Comparison of ENCODE assay signal across 8 cellular contexts in genomic region chr5:134070979-134071849, GRCh38.
DNase-seq lines count a peak whose midpoint lies in the region; ATAC-seq lines count a peak whose summit lies in the region.

No MANE protein-coding gene starts in this region.

- no CpG with 5 or more reads among the region's 42 CpGs for WGBS in iPS DF 6.9 (ENCODE audit: insufficient coverage, insufficient read length)

- no peaks in the 10 kb centered on the region; the same call in 1 of the 2 replicates for H3K27me3 ChIP-seq in iPS DF 6.9 (ENCODE audit: control insufficient read depth, insufficient read depth, low read length)

- peak overlapping the region; percentile 43; the same call in 1 of the 2 replicates for H3K4me3 ChIP-seq in iPS DF 6.9 (ENCODE audit: low read length)

- DNase-seq in 8988T: peak; percentile 50
- DNase-seq in activated effector memory CD4-positive, alpha-beta T cell treated with anti-CD3 and anti-CD28 coated beads, Interleukin-2, amount 50 U/mL, for 16 hours: peak; percentile 73
- no peak for DNase-seq in iPS DF 6.9 (ENCODE audit: low read depth, low spot score)
- peak; percentile 59 for DNase-seq in stimulated activated CD4-positive, alpha-beta T cell treated with anti-CD3 and anti-CD28 coated beads, Interleukin-1b, Interleukin-23, amount 100 ng/mL, for 48 hours
- DNase-seq in DMS153 treated with DMSO at 0.1 percent for 48 hours (lab: John Stamatoyannopoulos, UW; ENCODE audit: unreplicated experiment): no peak
- DNase-seq in midbrain (lab: John Stamatoyannopoulos, UW): no peak

- no peak overlapping the region for H3K27ac ChIP-seq in iPS DF 6.9 (ENCODE audit: low read length)

- H3K36me3 ChIP-seq in iPS DF 6.9 (ENCODE audit: control insufficient read depth, insufficient read depth, low read length): no peaks in the 10 kb centered on the region

- no peaks in the 10 kb centered on the region for H3K9me3 ChIP-seq in iPS DF 6.9 (ENCODE audit: control insufficient read depth, insufficient read depth, low read length)

- ATAC-seq in GM21737 (IDR thresholded peaks at IDR 0.05; ENCODE audit: unreplicated experiment) (peak; percentile 50), HG03097 (IDR thresholded peaks at IDR 0.05; ENCODE audit: low FRiP score, unreplicated experiment) (no peak)

- H3K4me1 ChIP-seq in iPS DF 6.9 (ENCODE audit: control insufficient read depth, insufficient read depth, low read length): peaks cover 2% of the 10 kb centered on the region; the same call in 1 of the 2 replicates

Comparison
In these comparisons a context has a peak if more than half of its experiments do, and no peak if none do; other contexts are left out.
1. DNase-seq: peak in 8988T (single experiment), activated effector memory CD4-positive, alpha-beta T cell treated with anti-CD3 and anti-CD28 coated beads, Interleukin-2, amount 50 U/mL, for 16 hours (single experiment) and stimulated activated CD4-positive, alpha-beta T cell treated with anti-CD3 and anti-CD28 coated beads, Interleukin-1b, Interleukin-23, amount 100 ng/mL, for 48 hours (single experiment); none in iPS DF 6.9 (single experiment), DMS153 treated with DMSO at 0.1 percent for 48 hours (single experiment) and midbrain (single experiment).